8 cellular contexts compared by ENCODE assay signal in genomic region chr18:32018331-32019250, GRCh38. TPM values are rescaled to one million over a fixed set of nuclear protein-coding genes. Genes with fewer than 3 reads are reported as not detected.
DNase-seq lines count a peak whose midpoint lies in the region; ATAC-seq and TF ChIP-seq lines count a peak whose summit lies in the region.

Gene RNF125 (plus strand): TSS chr18:32018825. CDS start chr18:32018864, 39 bp downstream.

- H3K79me2 ChIP-seq in SU-DHL-6 (ENCODE audit: insufficient read depth, low read length): no peaks in the 10 kb centered on the region

- no peaks in the 10 kb centered on the region for H3K9me3 ChIP-seq in SU-DHL-6 (ENCODE audit: insufficient read depth, low read length)
- no peaks in the 10 kb centered on the region for H3K9me3 ChIP-seq in heart right ventricle

- H4K20me1 ChIP-seq in SU-DHL-6 (ENCODE audit: low read depth, low read length): no peaks in the 10 kb centered on the region

- peak; percentile 33 for TF ChIP-seq POLR2A in NB4 (IDR thresholded peaks at IDR 0.05; ENCODE audit: extremely low read depth, insufficient read length)

- no peaks in the 10 kb centered on the region for H3K36me3 ChIP-seq in SU-DHL-6 (ENCODE audit: low read length)
- no peaks in the 10 kb centered on the region for H3K36me3 ChIP-seq in heart right ventricle

- H3K27ac Mint-ChIP-seq in HFFc6 (no peak within 1 kb of the TSS), type B pancreatic cell (peak within 1 kb of the TSS; percentile 82)
- peak within 1 kb of the TSS; percentile 100 for H3K27ac Mint-ChIP-seq in activated naive CD8-positive, alpha-beta T cell treated with anti-CD3 and anti-CD28 coated beads, Interleukin-2, amount 10 ng/mL, durations not matched to agents 7 days and 5 days

- peak; percentile 87 for DNase-seq in GM10248 (ENCODE audit: extremely low spot score)
- peak; percentile 36 for DNase-seq in HFFc6
- DNase-seq in NB4 (ENCODE audit: low read depth): peak; percentile 96
- peak; percentile 93 for DNase-seq in activated naive CD8-positive, alpha-beta T cell treated with anti-CD3 and anti-CD28 coated beads, Interleukin-2, amount 10 ng/mL, durations not matched to agents 7 days and 5 days
- DNase-seq in heart right ventricle: peak; percentile 75 to 84
- peak; percentile 67 for DNase-seq in pons (ENCODE audit: low spot score)
- DNase-seq in type B pancreatic cell (ENCODE audit: extremely low spot score, unreplicated experiment): peak; percentile 86

- H3K4me1 ChIP-seq in heart right ventricle: peaks cover 0 to 44% (median 16%) of the 10 kb centered on the region in 9 donors

- peak; percentile 81 for ATAC-seq in activated naive CD8-positive, alpha-beta T cell treated with anti-CD3 and anti-CD28 coated beads, Interleukin-2, amount 10 ng/mL, durations not matched to agents 7 days and 5 days (ENCODE audit: low read depth)
- ATAC-seq in heart right ventricle: peak; percentile 95 to 98 (median 96)

- peak within 1 kb of the TSS; percentile 55 for H3K4me2 ChIP-seq in SU-DHL-6 (ENCODE audit: low read depth, low read length, poor library complexity, severe bottlenecking)

- H3K27ac ChIP-seq in SU-DHL-6 (ENCODE audit: low read depth, low read length) (no peak within 1 kb of the TSS), heart right ventricle (peak within 1 kb of the TSS; percentile 67 to 89 (median 82))

- H3K27me3 ChIP-seq in SU-DHL-6 (ENCODE audit: low read length): no peaks in the 10 kb centered on the region
- H3K27me3 ChIP-seq in heart right ventricle: peaks cover 0 to 5% (median 0%) of the 10 kb centered on the region in 7 donors

- H2AFZ ChIP-seq in SU-DHL-6 (ENCODE audit: low read depth, low read length, severe bottlenecking): peak within 1 kb of the TSS; percentile 42

- intact Hi-C loops in heart right ventricle (cut with DNase I): loop anchor here in 3 of 10 donors (1.0 to 5.0 kb wide), 5 partner anchors 36 to 74 kb away; partner anchors contain the start of gene RNF138 (in 1 of the 3)

- POLR2A ChIA-PET in GM10248 (lab: Yijun Ruan, JAX): interaction anchor here (0.5 to 1.9 kb wide), 2 partner anchors 76 to 513 kb away, joined by 3 to 9 read pairs; partner anchors contain the start of gene TRAPPC8
- POLR2A ChIA-PET in activated naive CD8-positive, alpha-beta T cell treated with anti-CD3 and anti-CD28 coated beads, Interleukin-2, amount 10 ng/mL, durations not matched to agents 7 days and 5 days (lab: Charles Lee): interaction anchor here (0.6 to 3.7 kb wide), 33 partner anchors 8 to 140 kb away, joined by 3 to 114 read pairs (median 5); partner anchors contain the start of genes RNF138 and TRAPPC8

- TF ChIP-seq CTCF in GM10248 (IDR thresholded peaks at IDR 0.05; ENCODE audit: control extremely low read depth, extremely low read depth, low read depth, missing control alignments) (no peak), HFFc6 (IDR thresholded peaks at IDR 0.05) (no peak), NB4 (IDR thresholded peaks at IDR 0.05; ENCODE audit: low read depth, low read length) (no peak), SU-DHL-6 (IDR thresholded peaks at IDR 0.05; ENCODE audit: insufficient read depth, low read length, poor library complexity, severe bottlenecking) (no peak), heart right ventricle (IDR thresholded peaks at IDR 0.05) (peak in 2 of 9 donors; percentile 10 to 14), type B pancreatic cell (conservative IDR thresholded peaks at IDR 0.05) (peak; percentile 28)

- H3K4me3 ChIP-seq in NB4 (ENCODE audit: low read depth, low read length): peak within 1 kb of the TSS; percentile 68
- peak within 1 kb of the TSS; percentile 44 for H3K4me3 ChIP-seq in SU-DHL-6 (ENCODE audit: insufficient read depth, low read length, poor library complexity, severe bottlenecking)
- H3K4me3 ChIP-seq in heart right ventricle: peak within 1 kb of the TSS; percentile 45 to 86 (median 68)

- CTCF ChIA-PET in GM10248 (lab: Yijun Ruan, JAX): interaction anchor here (0.9 to 1.2 kb wide), 4 partner anchors 10 to 90 kb away, joined by 3 to 4 read pairs (median 4); no protein-coding TSS in a partner anchor

- no peaks in the 10 kb centered on the region for H3F3A ChIP-seq in SU-DHL-6 (ENCODE audit: insufficient read depth)

- peak within 1 kb of the TSS; percentile 30; the same call in 1 of the 2 replicates for H3K9ac ChIP-seq in SU-DHL-6 (ENCODE audit: low read length)

- no peaks in the 10 kb centered on the region for H3K9me2 ChIP-seq in SU-DHL-6 (replicated peaks; ENCODE audit: insufficient read depth, low read length)

- 1% methylated on average over 66 of the region's 66 CpGs for WGBS in heart right ventricle, 2 donors

- H3K4me3 Mint-ChIP-seq in HFFc6 (peak within 1 kb of the TSS; percentile 87), type B pancreatic cell (peak within 1 kb of the TSS; percentile 95)
- H3K4me3 Mint-ChIP-seq in activated naive CD8-positive, alpha-beta T cell treated with anti-CD3 and anti-CD28 coated beads, Interleukin-2, amount 10 ng/mL, durations not matched to agents 7 days and 5 days: peak within 1 kb of the TSS; percentile 86

- peaks cover 31% of the 10 kb centered on the region for H3K27me3 Mint-ChIP-seq in HFFc6 (ENCODE audit: insufficient read depth)
- no peaks in the 10 kb centered on the region for H3K27me3 Mint-ChIP-seq in activated naive CD8-positive, alpha-beta T cell treated with anti-CD3 and anti-CD28 coated beads, Interleukin-2, amount 10 ng/mL, durations not matched to agents 7 days and 5 days
- H3K27me3 Mint-ChIP-seq in type B pancreatic cell: peaks cover 25% of the 10 kb centered on the region

- no peaks in the 10 kb centered on the region for H3K36me3 Mint-ChIP-seq in HFFc6 (ENCODE audit: low read depth)
- H3K36me3 Mint-ChIP-seq in activated naive CD8-positive, alpha-beta T cell treated with anti-CD3 and anti-CD28 coated beads, Interleukin-2, amount 10 ng/mL, durations not matched to agents 7 days and 5 days: peaks cover 17% of the 10 kb centered on the region
- H3K36me3 Mint-ChIP-seq in type B pancreatic cell: no peaks in the 10 kb centered on the region

- H3K9me3 Mint-ChIP-seq in HFFc6: no peaks in the 10 kb centered on the region
- H3K9me3 Mint-ChIP-seq in activated naive CD8-positive, alpha-beta T cell treated with anti-CD3 and anti-CD28 coated beads, Interleukin-2, amount 10 ng/mL, durations not matched to agents 7 days and 5 days: no peaks in the 10 kb centered on the region
- no peaks in the 10 kb centered on the region for H3K9me3 Mint-ChIP-seq in type B pancreatic cell

- H3K4me1 Mint-ChIP-seq in HFFc6 (ENCODE audit: low read depth) (peaks cover 6% of the 10 kb centered on the region), type B pancreatic cell (ENCODE audit: unreplicated experiment) (peaks cover 17% of the 10 kb centered on the region)
- peaks cover 28% of the 10 kb centered on the region for H3K4me1 Mint-ChIP-seq in activated naive CD8-positive, alpha-beta T cell treated with anti-CD3 and anti-CD28 coated beads, Interleukin-2, amount 10 ng/mL, durations not matched to agents 7 days and 5 days

RNA-seq across cellular contexts. Expression of gene RNF125, which starts in this region (rescaled TPM):
- total RNA-seq in HFFc6 (2021; fragmentation: NEBNext Ultra II Directional; extraction: Animal tissue kit (Norgen Biotek cat#: 25700)): under 1 TPM; 0.12 to 0.66 (median 0.22) TPM
- total RNA-seq in activated naive CD8-positive, alpha-beta T cell treated with anti-CD3 and anti-CD28 coated beads, Interleukin-2, amount 10 ng/mL, durations not matched to agents 7 days and 5 days: 10 to 100 TPM; 29.0 to 31.2 TPM
- total RNA-seq in heart right ventricle (1 to 10 TPM in 9 of 10 donors, under 1 TPM in 1; 0.92 to 7.7 (median 2.4) TPM), type B pancreatic cell (ENCODE audit: low replicate concordance) (0.94 and 1.8 TPM in 2 replicates)
- 1 to 10 TPM; 2.7 to 5.1 TPM for polyA plus RNA-seq in heart right ventricle

Comparison
In these comparisons a context has a peak if more than half of its experiments do, and no peak if none do; other contexts are left out.
1. Peak in DNase-seq in HFFc6; RNA of the gene not detected or under 1 TPM.
2. DNase-seq: peak in every context shown above with its lines; median percentile 96 in NB4; 93 in activated naive CD8-positive, alpha-beta T cell treated with anti-CD3 and anti-CD28 coated beads, Interleukin-2, amount 10 ng/mL, durations not matched to agents 7 days and 5 days; 87 in GM10248; 86 in type B pancreatic cell; 80 in heart right ventricle; 67 in pons; 36 in HFFc6.